In the genomic region with DNA sequence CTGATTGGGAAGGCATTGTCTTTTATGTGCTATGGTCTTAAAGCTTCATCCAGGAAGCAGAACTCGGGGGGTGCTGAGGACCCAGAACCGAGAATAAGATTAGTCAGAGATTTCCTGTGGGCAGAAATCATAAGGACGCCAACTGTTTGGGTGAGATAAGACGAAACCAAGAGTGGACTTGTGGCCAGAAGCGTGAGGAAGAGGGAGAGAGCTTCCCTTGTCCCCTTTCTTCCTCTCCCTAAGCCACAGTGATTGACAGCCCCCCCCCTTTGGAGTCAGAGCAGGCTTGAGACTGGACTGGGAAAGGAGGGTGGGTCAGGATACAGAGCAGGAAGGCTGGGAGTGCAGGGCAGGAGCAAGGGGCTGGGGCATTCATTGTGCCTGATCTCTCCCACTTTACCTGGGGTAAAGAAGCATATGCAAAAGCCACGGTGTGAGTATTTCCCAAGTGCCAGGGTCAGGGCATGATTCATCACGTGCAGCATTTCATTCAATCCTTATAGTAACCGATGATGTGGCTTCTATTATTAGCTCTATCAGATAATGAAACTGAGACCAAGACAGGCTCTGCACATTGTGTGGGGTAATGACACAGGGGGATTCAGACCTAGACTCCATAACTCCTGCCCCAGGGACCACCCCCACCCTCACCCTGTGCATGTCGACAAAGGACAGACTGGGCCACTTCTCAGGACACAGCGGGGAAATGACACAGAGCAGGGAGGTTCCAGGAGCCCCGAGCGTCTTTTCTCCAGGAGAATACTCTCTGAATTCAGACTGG, we compare ENCODE assay signal across 9 cellular contexts. TPM values are rescaled to one million over a fixed set of nuclear protein-coding genes. Genes with fewer than 3 reads are reported as not detected.
DNase-seq lines count a peak whose midpoint lies in the region; ATAC-seq and TF ChIP-seq lines count a peak whose summit lies in the region.
"Had no signal": no experiment of that assay in that cellular context is flagged by ENCODE, and none has a peak within 500 bp of the region (broad histone marks: within the 10 kb centered on the region; RNA-seq: fewer than 3 reads in every experiment).

No MANE protein-coding gene starts in this region.

- peaks cover 13 to 100% (median 64%) of the 10 kb centered on the region in 10 experiments for H3K4me1 ChIP-seq in BLaER1 treated with 17β-estradiol and CSF1 and Interleukin-3, amounts not matched to agents 10 nM and 100 nM
- H3K4me1 ChIP-seq in PC-3 (ENCODE audit: insufficient read depth, low read length) (peaks cover 15% of the 10 kb centered on the region), aorta (ENCODE audit: control insufficient read depth in 1 of 2, insufficient read depth in 2 of 2, low read length in 2 of 2) (no peaks in the 10 kb centered on the region)

- intact Hi-C loops in PC-3 (cut with micrococcal nuclease), result no loop called here
- intact Hi-C loops in aorta (cut with DNase I), result no loop called here

- TF ChIP-seq CTCF in PC-3 (conservative IDR thresholded peaks at IDR 0.05; ENCODE audit: low read depth, low read length), result no peak
- no peak for TF ChIP-seq CTCF in fibroblast of villous mesenchyme (IDR thresholded peaks at IDR 0.05; ENCODE audit: insufficient read depth, low read depth, low read length)

- peak overlapping the region; percentile 47 to 98 (median 87) for H3K4me2 ChIP-seq in BLaER1 treated with 17β-estradiol and CSF1 and Interleukin-3, amounts not matched to agents 10 nM and 100 nM
- H3K4me2 ChIP-seq in PC-3 (ENCODE audit: low read length), result no peak overlapping the region

- H3K4me3 ChIP-seq in BLaER1 treated with 17β-estradiol and CSF1 and Interleukin-3, amounts not matched to agents 10 nM and 100 nM, result peak overlapping the region in 5 of 10 experiments; percentile 8 to 49 (median 29); a peak in 7 of 20 replicates
- H3K4me3 ChIP-seq in PC-3 (ENCODE audit: low read length) (no peak overlapping the region), fibroblast of villous mesenchyme (ENCODE audit: low read depth, low read length) (no peak overlapping the region), aorta (ENCODE audit: low read length in 2 of 2) (no peak overlapping the region)

- peak; percentile 42 for DNase-seq in PC-3
- peak; percentile 10 for DNase-seq in fibroblast of villous mesenchyme (ENCODE audit: low read depth)
- no peak for DNase-seq in inferior parietal cortex (ENCODE audit: extremely low spot score)
- no peak for DNase-seq in HK-2 (ENCODE audit: unreplicated experiment)
- DNase-seq in aorta, result no peak

- POLR2A ChIA-PET in PC-3 (lab: Charles Lee; ENCODE audit: unreplicated experiment), result no interaction called here

- CTCF ChIA-PET in PC-3 (lab: Charles Lee), result no interaction called here

- no TSS peak for BruUV-seq in PC-3 (replicated peaks; lab: Mats Ljungman, UMichigan)

- H3K36me3 ChIP-seq in BLaER1 treated with 17β-estradiol and CSF1 and Interleukin-3, amounts not matched to agents 10 nM and 100 nM, result peaks cover 0 to 15% (median 0%) of the 10 kb centered on the region in 11 experiments; a peak in 6 of 22 replicates
- H3K36me3 ChIP-seq in PC-3 (ENCODE audit: low read depth, low read length) (no peaks in the 10 kb centered on the region), aorta (ENCODE audit: control insufficient read depth in 1 of 2, insufficient read depth in 2 of 2, low read length in 1 of 2) (no peaks in the 10 kb centered on the region)

- 45% methylated on average over 12 of the region's 12 CpGs for WGBS in aorta, 2 donors

- H3K9me3 ChIP-seq in BLaER1 treated with 17β-estradiol and CSF1 and Interleukin-3, amounts not matched to agents 10 nM and 100 nM (replicated peaks in 1 of 11), result no peaks in the 10 kb centered on the region; a peak in 1 of 22 replicates
- H3K9me3 ChIP-seq in PC-3 (ENCODE audit: low read length), result no peaks in the 10 kb centered on the region
- no peaks in the 10 kb centered on the region for H3K9me3 ChIP-seq in aorta (ENCODE audit: control insufficient read depth, low read length)

- no peaks in the 10 kb centered on the region for H4K20me1 ChIP-seq in BLaER1 treated with 17β-estradiol and CSF1 and Interleukin-3, amounts not matched to agents 10 nM and 100 nM
- no peaks in the 10 kb centered on the region for H4K20me1 ChIP-seq in PC-3 (ENCODE audit: low read length)

- no peaks in the 10 kb centered on the region for H3F3A ChIP-seq in PC-3 (ENCODE audit: low read length, unreplicated experiment)

- no peaks in the 10 kb centered on the region for H3K79me2 ChIP-seq in PC-3 (ENCODE audit: low read length)

- H3K9ac ChIP-seq in BLaER1 treated with 17β-estradiol and CSF1 and Interleukin-3, amounts not matched to agents 10 nM and 100 nM, result peak overlapping the region in 9 of 11 experiments; percentile 10 to 74 (median 64); a peak in 15 of 22 replicates
- no peak overlapping the region for H3K9ac ChIP-seq in PC-3 (ENCODE audit: low read length)

- H2AFZ ChIP-seq in PC-3 (ENCODE audit: low read length), result no peak overlapping the region

- H3K27ac ChIP-seq in BLaER1 treated with 17β-estradiol and CSF1 and Interleukin-3, amounts not matched to agents 10 nM and 100 nM, result peak overlapping the region; percentile 1 to 88 (median 68); a peak in 20 of 22 replicates
- peak overlapping the region; percentile 16 for H3K27ac ChIP-seq in PC-3 (ENCODE audit: low read length)
- H3K27ac ChIP-seq in aorta (ENCODE audit: low read depth in 1 of 2, low read length in 2 of 2), result no peak overlapping the region

- ATAC-seq in GM21529 (IDR thresholded peaks at IDR 0.05; ENCODE audit: unreplicated experiment) (peak; percentile 69), PC-3 (0 out of 2 replicates have a peak, but pooled peaks have one; percentile 18), GM21737 (IDR thresholded peaks at IDR 0.05; ENCODE audit: unreplicated experiment) (no peak), aorta (ENCODE audit: low FRiP score) (no peak)

- no peaks in the 10 kb centered on the region for H3K9me2 ChIP-seq in PC-3 (replicated peaks; ENCODE audit: low read length)

- H3K27me3 ChIP-seq in BLaER1 treated with 17β-estradiol and CSF1 and Interleukin-3, amounts not matched to agents 10 nM and 100 nM, result no peaks in the 10 kb centered on the region
- H3K27me3 ChIP-seq in PC-3 (ENCODE audit: low read length) (no peaks in the 10 kb centered on the region), aorta (ENCODE audit: control insufficient read depth in 1 of 2, insufficient read depth in 2 of 2, low read length in 1 of 2) (no peaks in the 10 kb centered on the region)

RNA-seq across cellular contexts. Expression of a gene that starts 3.0 kb away (rescaled TPM):
- total RNA-seq in PC-3 (2014; rRNA removed) (1.3 and 8.2 TPM in 2 replicates), fibroblast of villous mesenchyme (not detected in 2 replicates), aorta (1 to 10 TPM; 6.0 to 7.1 TPM)
- polyA plus RNA-seq in aorta, result 10 to 100 TPM in 1 of 2 donors, under 1 TPM in 1; 0.74 to 11.6 TPM
- total RNA-seq: neural crest cell had no signal

RNA-seq across cellular contexts. Expression of a gene that starts 49.4 kb away (rescaled TPM):
- 46.6 and 60.3 TPM in 2 replicates for total RNA-seq in PC-3 (2014; rRNA removed)
- 2.9 and 4.7 TPM in 2 replicates for total RNA-seq in fibroblast of villous mesenchyme
- 10 to 100 TPM in 1 of 2 donors, 1 to 10 TPM in 1; 9.5 to 17.8 TPM for total RNA-seq in aorta
- polyA plus RNA-seq in aorta, result 1 to 10 TPM in 1 of 2 donors, under 1 TPM in 1; 0.79 to 3.5 TPM

RNA-seq across cellular contexts. Expression of a gene that starts 56.6 kb away (rescaled TPM):
- total RNA-seq in PC-3 (2014; rRNA removed) (not detected in 2 replicates), fibroblast of villous mesenchyme (not detected in 2 replicates), aorta (not detected)
- polyA plus RNA-seq in aorta, result not detected
- total RNA-seq: neural crest cell had no signal

Comparison
In these comparisons a context has a peak if more than half of its experiments do, and no peak if none do; other contexts are left out.
1. H3K27ac ChIP-seq: peak in BLaER1 treated with 17β-estradiol and CSF1 and Interleukin-3, amounts not matched to agents 10 nM and 100 nM (11 of 11) and PC-3 (single experiment); none in aorta (0 of 2).
2. ATAC-seq: peak in GM21529 (single experiment) and PC-3 (single experiment); none in GM21737 (single experiment) and aorta (single experiment).
3. DNase-seq: peak in PC-3 (single experiment) and fibroblast of villous mesenchyme (single experiment); none in inferior parietal cortex (single experiment), HK-2 (single experiment) and aorta (0 of 2).